ENCODE assay signal across 19 cellular contexts in the genomic region with DNA sequence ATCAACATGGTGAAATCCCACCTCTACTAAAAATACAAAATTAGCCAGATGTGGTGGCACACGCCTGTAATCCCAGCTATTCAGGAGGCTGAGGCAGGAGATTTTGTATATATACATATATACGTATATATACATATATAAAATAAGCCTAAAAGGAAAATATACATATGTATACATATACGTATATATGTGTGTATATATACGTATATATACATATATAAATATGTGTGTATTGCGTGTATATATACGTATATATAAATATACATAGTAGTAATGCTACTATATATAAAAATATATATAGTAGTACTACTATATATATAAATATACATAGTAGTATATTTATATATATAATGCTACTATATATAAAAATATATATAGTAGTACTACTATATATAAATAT. TPM values are rescaled to one million over a fixed set of nuclear protein-coding genes. Genes with fewer than 3 reads are reported as not detected.
DNase-seq lines count a peak whose midpoint lies in the region; ATAC-seq, FAIRE-seq and TF ChIP-seq lines count a peak whose summit lies in the region.
"Had no signal": no experiment of that assay in that cellular context is flagged by ENCODE, and none has a peak within 500 bp of the region (broad histone marks: within the 10 kb centered on the region; RNA-seq: fewer than 3 reads in every experiment).

No MANE protein-coding gene starts in this region.

- no peak overlapping the region for H3K4me3 ChIP-seq in K562
- H3K4me3 ChIP-seq in left ventricle myocardium inferior, result no peak overlapping the region
- H3K4me3 ChIP-seq: GM12878, HAP-1 had no signal

- POLR2A ChIA-PET in K562 (lab: Yijun Ruan, JAX), result no interaction called here

- no peak overlapping the region for H3K27ac Mint-ChIP-seq in Calu3 (ENCODE audit: unreplicated experiment)
- H3K27ac Mint-ChIP-seq: CD4-positive, alpha-beta memory T cell; HFFc6 had no signal

- CTCF ChIA-PET in K562 (lab: Yijun Ruan, JAX; ENCODE audit: low intra/inter-chr PET ratio) (no interaction called here), Calu3 (lab: Charles Lee) (no interaction called here)

- H2AFZ ChIP-seq in K562 (ENCODE audit: low read depth, low read length), result no peak overlapping the region

- intact Hi-C loops in K562 (cut with micrococcal nuclease), result no loop called here
- intact Hi-C loops in Calu3 (cut with micrococcal nuclease; ENCODE audit: unreplicated experiment), result no loop called here
- intact Hi-C loops in left ventricle myocardium inferior (cut with micrococcal nuclease), result no loop called here

- TF ChIP-seq RAD21 in K562 (CRISPR knock-in tag; conservative IDR thresholded peaks at IDR 0.05 in 1 of 2, IDR thresholded peaks at IDR 0.05 in 1 of 2), result no peak

- no peak overlapping the region for H3K4me2 ChIP-seq in K562 (ENCODE audit: insufficient read depth, low read length)

- no peaks in the 10 kb centered on the region for H3K9me1 ChIP-seq in K562 (ENCODE audit: control insufficient read depth, insufficient read depth, low read length)

- ATAC-seq in K562 (no peak), left lobe of liver (no peak)
- ATAC-seq: GM12878 had no signal

- H3K9me3 Mint-ChIP-seq in Calu3 (ENCODE audit: low read depth, unreplicated experiment), result no peaks in the 10 kb centered on the region
- H3K9me3 Mint-ChIP-seq: CD4-positive, alpha-beta memory T cell; HFFc6 had no signal

- DNase-seq in K562 (ENCODE audit: extremely low read depth in 1 of 4, low spot score in 3 of 4), result no peak
- no peak for DNase-seq in frontal cortex (ENCODE audit: low spot score in 2 of 2)
- no peak for DNase-seq in GM12891 (ENCODE audit: insufficient read length, low spot score)
- DNase-seq in left lobe of liver (ENCODE audit: low spot score), result no peak
- DNase-seq in Calu3, result no peak
- DNase-seq in left ventricle myocardium inferior, result no peak
- DNase-seq: 8988T; C1 segment of cervical spinal cord; CD4-positive, alpha-beta memory T cell; COR-L47; DMS153; DND-41; GDM1; GOT3; HFFc6 had no signal

- FAIRE-seq in G401.6 (lab: Jason Lieb, UNC) (peak; percentile 93), K562 (lab: Jason Lieb, UNC) (no peak), frontal cortex (lab: Jason Lieb, UNC) (peak; percentile 79), GM12891 (lab: Jason Lieb, UNC) (no peak)
- FAIRE-seq: GM12878, H54 had no signal

- no peak overlapping the region for H3K4me3 Mint-ChIP-seq in Calu3 (ENCODE audit: low read depth, unreplicated experiment)
- H3K4me3 Mint-ChIP-seq: CD4-positive, alpha-beta memory T cell; HFFc6 had no signal

- H3K9me3 ChIP-seq in K562 (replicated peaks; ENCODE audit: control insufficient read depth, insufficient read depth, low read depth, low read length) (no peaks in the 10 kb centered on the region), left ventricle myocardium inferior (replicated peaks) (no peaks in the 10 kb centered on the region)
- H3K9me3 ChIP-seq: HAP-1 had no signal

- in situ Hi-C loops in K562 (cut with MboI), result no loop called here

- H4K20me1 ChIP-seq in K562 (replicated peaks; ENCODE audit: control insufficient read depth, insufficient read depth, low read length), result no peaks in the 10 kb centered on the region

- H3K27me3 Mint-ChIP-seq in Calu3 (ENCODE audit: unreplicated experiment), result no peaks in the 10 kb centered on the region
- H3K27me3 Mint-ChIP-seq: CD4-positive, alpha-beta memory T cell had no signal

- H3K27ac ChIP-seq in K562 (ENCODE audit: extremely low read depth, low read depth, low read length) (no peak overlapping the region), left ventricle myocardium inferior (replicated peaks) (no peak overlapping the region)

- no peaks in the 10 kb centered on the region for H3K27me3 ChIP-seq in K562 (ENCODE audit: control insufficient read depth in 2 of 2, insufficient read depth in 2 of 2, low read length in 2 of 2)
- no peaks in the 10 kb centered on the region for H3K27me3 ChIP-seq in left ventricle myocardium inferior (ENCODE audit: low read depth)

- TF ChIP-seq CTCF in K562 (IDR thresholded peaks at IDR 0.05 in 2 of 3, conservative IDR thresholded peaks at IDR 0.05 in 1 of 3; ENCODE audit: insufficient read depth in 2 of 3, low read depth in 1 of 3, low read length in 3 of 3), result no peak
- TF ChIP-seq CTCF in Calu3 (IDR thresholded peaks at IDR 0.05; ENCODE audit: unreplicated experiment), result no peak
- TF ChIP-seq CTCF in left ventricle myocardium inferior (IDR thresholded peaks at IDR 0.05; ENCODE audit: borderline replicate concordance), result no peak

- H3K4me1 Mint-ChIP-seq in Calu3 (ENCODE audit: low read depth, unreplicated experiment), result no peaks in the 10 kb centered on the region
- H3K4me1 Mint-ChIP-seq: CD4-positive, alpha-beta memory T cell had no signal

- TF ChIP-seq EP300 in K562 (IDR thresholded peaks at IDR 0.05; ENCODE audit: low read length), result no peak

- BruUV-seq in K562 (replicated peaks; lab: Mats Ljungman, UMichigan), result no TSS peak
- BruUV-seq in Calu3 (replicated peaks; lab: Mats Ljungman, UMichigan), result no TSS peak

- H3K36me3 ChIP-seq in K562 (ENCODE audit: control insufficient read depth, insufficient read depth, low read length) (peaks cover 41% of the 10 kb centered on the region), left ventricle myocardium inferior (peaks cover 90% of the 10 kb centered on the region)

- H3K4me1 ChIP-seq in K562 (replicated peaks in 1 of 2; ENCODE audit: control insufficient read depth in 2 of 2, insufficient read depth in 2 of 2, low read length in 2 of 2) (no peaks in the 10 kb centered on the region), left ventricle myocardium inferior (no peaks in the 10 kb centered on the region)
- H3K4me1 ChIP-seq: HAP-1 had no signal

- WGBS in K562 (ENCODE audit: insufficient coverage, low coverage, missing lambda C conversion rate), result 95% methylated on average over 6 of the region's 6 CpGs

- TF ChIP-seq POLR2A in K562 (conservative IDR thresholded peaks at IDR 0.05) (no peak), GM12891 (IDR thresholded peaks at IDR 0.05; ENCODE audit: low read depth, low read length) (no peak)

- H3K79me2 ChIP-seq in K562 (ENCODE audit: control insufficient read depth, insufficient read depth, low read length), result no peaks in the 10 kb centered on the region

- no peak overlapping the region for H3K9ac ChIP-seq in K562 (ENCODE audit: insufficient read depth in 1 of 2, low read depth in 2 of 2, low read length in 2 of 2)

- H3K36me3 Mint-ChIP-seq in Calu3 (ENCODE audit: insufficient read depth, unreplicated experiment), result peaks cover 13% of the 10 kb centered on the region

RNA-seq across cellular contexts. Expression of gene PBLD, which starts 26.5 kb away (rescaled TPM):
- 3.8 and 5.0 TPM in 2 replicates for total RNA-seq in K562 (2011; cell fraction: chromatin; rRNA removed; ENCODE audit: low replicate concordance)
- total RNA-seq in K562 (2011; cell fraction: nucleolus; rRNA removed), result 1.8 and 2.3 TPM in 2 replicates
- total RNA-seq in K562 (2011; cell fraction: nucleoplasm; rRNA removed), result 4.3 and 9.5 TPM in 2 replicates
- total RNA-seq in K562 (2014; rRNA removed) (1.7 and 2.6 TPM in 2 replicates), K562 (2014; rRNA removed; fragmentation: Illumina TruSeq; extraction: Trizol) (4.3 and 4.8 TPM in 2 replicates), K562 (2015; rRNA removed; fragmentation: Illumina TruSeq; extraction: Trizol) (2.0 and 2.7 TPM in 2 replicates), K562 (2021) (2.2 and 2.5 TPM in 2 replicates), frontal cortex (8.6 TPM), left lobe of liver (126 TPM), Calu3 (2022) (8.9 TPM in 2 replicates), left ventricle myocardium inferior (5.1 TPM)
- polyA plus RNA-seq in K562 (2011; rRNA removed) (1.2 and 1.8 TPM in 2 replicates), K562 (2014; fragmentation: Illumina TruSeq; extraction: Trizol) (2.8 and 3.3 TPM in 2 replicates), K562 (2014; fragmentation: Nextera tagmentation; extraction: Ambion mirVana) (1 to 10 TPM; 1.7 to 2.1 TPM), K562 (2014; rRNA removed) (2.7 and 2.9 TPM in 2 replicates)
- 0.22 and 0.68 TPM in 2 replicates for polyA plus RNA-seq in K562 (2011; cell fraction: cytosol; rRNA removed)
- polyA plus RNA-seq in K562 (2011; cell fraction: nucleus; rRNA removed), result 2.0 and 2.1 TPM in 2 replicates
- polyA plus RNA-seq in K562 (2012), result 2.0 and 3.0 TPM in 2 replicates
- polyA minus RNA-seq in K562 (2011; rRNA and poly(A)+ RNA removed), result 0.53 and 0.81 TPM in 2 replicates
- polyA minus RNA-seq in K562 (2011; cell fraction: cytosol; rRNA and poly(A)+ RNA removed), result 0.76 TPM in 1 of 2 replicates, not detected in the other
- polyA minus RNA-seq in K562 (2011; cell fraction: nucleus; rRNA and poly(A)+ RNA removed), result 0.94 and 1.7 TPM in 2 replicates
- polyA plus RNA-seq in GM12891 (2012; ENCODE audit: low read depth, missing spikeins), result 1.4 TPM

RNA-seq across cellular contexts. Expression of gene HNRNPH3, which starts 27.3 kb away (rescaled TPM):
- total RNA-seq in K562 (2011; cell fraction: chromatin; rRNA removed; ENCODE audit: low replicate concordance), result 62.9 and 248 TPM in 2 replicates
- 23.0 and 31.5 TPM in 2 replicates for total RNA-seq in K562 (2011; cell fraction: nucleolus; rRNA removed)
- 90.9 and 129 TPM in 2 replicates for total RNA-seq in K562 (2011; cell fraction: nucleoplasm; rRNA removed)
- total RNA-seq in K562 (2014; rRNA removed) (68.9 and 88.0 TPM in 2 replicates), K562 (2014; rRNA removed; fragmentation: Illumina TruSeq; extraction: Trizol) (52.8 and 72.3 TPM in 2 replicates), K562 (2015; rRNA removed; fragmentation: Illumina TruSeq; extraction: Trizol) (60.8 and 61.5 TPM in 2 replicates), K562 (2021) (162 and 170 TPM in 2 replicates), frontal cortex (40.4 TPM), left lobe of liver (26.8 TPM), Calu3 (2022) (170 and 184 TPM in 2 replicates), left ventricle myocardium inferior (138 TPM)
- polyA plus RNA-seq in K562 (2011; rRNA removed) (97.5 and 152 TPM in 2 replicates), K562 (2014; fragmentation: Illumina TruSeq; extraction: Trizol) (468 and 562 TPM in 2 replicates), K562 (2014; fragmentation: Nextera tagmentation; extraction: Ambion mirVana) (100 to 1,000 TPM; 129 to 208 TPM), K562 (2014; rRNA removed) (371 and 431 TPM in 2 replicates)
- 24.1 and 54.7 TPM in 2 replicates for polyA plus RNA-seq in K562 (2011; cell fraction: cytosol; rRNA removed)
- polyA plus RNA-seq in K562 (2011; cell fraction: nucleus; rRNA removed), result 65.4 and 82.8 TPM in 2 replicates
- polyA plus RNA-seq in K562 (2012), result 163 and 412 TPM in 2 replicates
- 225 and 315 TPM in 2 replicates for polyA minus RNA-seq in K562 (2011; rRNA and poly(A)+ RNA removed)
- 50.4 and 63.2 TPM in 2 replicates for polyA minus RNA-seq in K562 (2011; cell fraction: cytosol; rRNA and poly(A)+ RNA removed)
- 58.3 and 78.0 TPM in 2 replicates for polyA minus RNA-seq in K562 (2011; cell fraction: nucleus; rRNA and poly(A)+ RNA removed)
- 139 TPM for polyA plus RNA-seq in GM12891 (2012; ENCODE audit: low read depth, missing spikeins)

RNA-seq across cellular contexts. Expression of gene RUFY2, which starts 47.9 kb away (rescaled TPM):
- 59.1 and 171 TPM in 2 replicates for total RNA-seq in K562 (2011; cell fraction: chromatin; rRNA removed; ENCODE audit: low replicate concordance)
- total RNA-seq in K562 (2011; cell fraction: nucleolus; rRNA removed), result 30.0 and 35.0 TPM in 2 replicates
- 64.8 and 100 TPM in 2 replicates for total RNA-seq in K562 (2011; cell fraction: nucleoplasm; rRNA removed)
- total RNA-seq in K562 (2014; rRNA removed) (9.7 and 15.6 TPM in 2 replicates), K562 (2014; rRNA removed; fragmentation: Illumina TruSeq; extraction: Trizol) (20.1 and 21.4 TPM in 2 replicates), K562 (2015; rRNA removed; fragmentation: Illumina TruSeq; extraction: Trizol) (18.8 and 19.3 TPM in 2 replicates), K562 (2021) (12.6 and 12.8 TPM in 2 replicates), frontal cortex (113 TPM), left lobe of liver (4.0 TPM), Calu3 (2022) (25.8 and 29.4 TPM in 2 replicates), left ventricle myocardium inferior (9.9 TPM)
- polyA plus RNA-seq in K562 (2011; rRNA removed) (12.9 and 13.7 TPM in 2 replicates), K562 (2014; fragmentation: Illumina TruSeq; extraction: Trizol) (10.4 and 12.4 TPM in 2 replicates), K562 (2014; fragmentation: Nextera tagmentation; extraction: Ambion mirVana) (1 to 10 TPM; 3.7 to 4.5 TPM), K562 (2014; rRNA removed) (11.2 and 14.0 TPM in 2 replicates)
- 1.8 and 4.6 TPM in 2 replicates for polyA plus RNA-seq in K562 (2011; cell fraction: cytosol; rRNA removed)
- 17.8 and 21.6 TPM in 2 replicates for polyA plus RNA-seq in K562 (2011; cell fraction: nucleus; rRNA removed)
- 6.3 and 9.6 TPM in 2 replicates for polyA plus RNA-seq in K562 (2012)
- 27.9 and 29.2 TPM in 2 replicates for polyA minus RNA-seq in K562 (2011; rRNA and poly(A)+ RNA removed)
- polyA minus RNA-seq in K562 (2011; cell fraction: cytosol; rRNA and poly(A)+ RNA removed), result 4.1 and 9.7 TPM in 2 replicates
- polyA minus RNA-seq in K562 (2011; cell fraction: nucleus; rRNA and poly(A)+ RNA removed), result 30.6 and 44.4 TPM in 2 replicates
- 2.6 TPM for polyA plus RNA-seq in GM12891 (2012; ENCODE audit: low read depth, missing spikeins)

Comparison
In these comparisons a context has a peak if more than half of its experiments do, and no peak if none do; other contexts are left out.
1. RNA of gene PBLD, which starts 26.5 kb away (total RNA-seq): 126 TPM in left lobe of liver (single experiment); 8.9 TPM in Calu3, 8.6 TPM in frontal cortex (single experiment), 5.1 TPM in left ventricle myocardium inferior (single experiment) and 1.7 to 9.5 TPM in K562; every median in the first group is over 10 times any median in the second.